In the genomic region with DNA sequence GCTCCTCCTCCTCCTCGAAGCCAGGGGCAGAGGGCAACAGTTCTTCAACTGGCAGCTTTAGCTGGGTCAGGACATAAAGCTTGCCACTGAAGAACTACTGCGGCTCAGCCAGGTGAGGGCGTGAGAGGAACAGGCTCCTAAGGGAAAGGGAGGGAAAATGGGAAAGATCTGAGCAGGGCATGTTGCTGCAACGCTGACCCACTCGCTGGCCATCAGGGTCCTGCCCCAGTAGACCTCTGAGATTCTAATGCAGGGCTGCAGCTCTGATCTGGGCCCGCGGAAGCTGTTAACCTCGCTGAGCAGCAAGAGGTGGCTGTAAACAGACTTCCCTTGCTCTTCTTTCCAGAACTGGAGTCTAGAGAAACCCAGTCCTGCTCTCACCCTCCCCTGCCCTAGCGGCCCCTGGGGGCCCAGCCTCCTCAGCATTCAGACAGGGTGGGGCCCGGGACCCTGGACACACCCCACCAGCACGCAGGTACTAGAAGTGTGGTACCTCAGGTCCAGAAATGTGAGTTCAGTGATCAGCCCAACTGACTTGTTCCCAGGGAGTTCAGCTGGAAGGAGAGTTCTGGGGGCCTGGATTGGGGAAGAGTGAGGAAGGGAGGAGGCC, we compare ENCODE assay signal across 1 cellular context.
TF ChIP-seq lines count a peak whose summit lies in the region.

No MANE protein-coding gene starts in this region.

TF ChIP-seq in HepG2, 621 proteins besides CTCF, POLR2A, EP300 and RAD21 (continued from another document):
- TF ChIP-seq, protein P1, sequence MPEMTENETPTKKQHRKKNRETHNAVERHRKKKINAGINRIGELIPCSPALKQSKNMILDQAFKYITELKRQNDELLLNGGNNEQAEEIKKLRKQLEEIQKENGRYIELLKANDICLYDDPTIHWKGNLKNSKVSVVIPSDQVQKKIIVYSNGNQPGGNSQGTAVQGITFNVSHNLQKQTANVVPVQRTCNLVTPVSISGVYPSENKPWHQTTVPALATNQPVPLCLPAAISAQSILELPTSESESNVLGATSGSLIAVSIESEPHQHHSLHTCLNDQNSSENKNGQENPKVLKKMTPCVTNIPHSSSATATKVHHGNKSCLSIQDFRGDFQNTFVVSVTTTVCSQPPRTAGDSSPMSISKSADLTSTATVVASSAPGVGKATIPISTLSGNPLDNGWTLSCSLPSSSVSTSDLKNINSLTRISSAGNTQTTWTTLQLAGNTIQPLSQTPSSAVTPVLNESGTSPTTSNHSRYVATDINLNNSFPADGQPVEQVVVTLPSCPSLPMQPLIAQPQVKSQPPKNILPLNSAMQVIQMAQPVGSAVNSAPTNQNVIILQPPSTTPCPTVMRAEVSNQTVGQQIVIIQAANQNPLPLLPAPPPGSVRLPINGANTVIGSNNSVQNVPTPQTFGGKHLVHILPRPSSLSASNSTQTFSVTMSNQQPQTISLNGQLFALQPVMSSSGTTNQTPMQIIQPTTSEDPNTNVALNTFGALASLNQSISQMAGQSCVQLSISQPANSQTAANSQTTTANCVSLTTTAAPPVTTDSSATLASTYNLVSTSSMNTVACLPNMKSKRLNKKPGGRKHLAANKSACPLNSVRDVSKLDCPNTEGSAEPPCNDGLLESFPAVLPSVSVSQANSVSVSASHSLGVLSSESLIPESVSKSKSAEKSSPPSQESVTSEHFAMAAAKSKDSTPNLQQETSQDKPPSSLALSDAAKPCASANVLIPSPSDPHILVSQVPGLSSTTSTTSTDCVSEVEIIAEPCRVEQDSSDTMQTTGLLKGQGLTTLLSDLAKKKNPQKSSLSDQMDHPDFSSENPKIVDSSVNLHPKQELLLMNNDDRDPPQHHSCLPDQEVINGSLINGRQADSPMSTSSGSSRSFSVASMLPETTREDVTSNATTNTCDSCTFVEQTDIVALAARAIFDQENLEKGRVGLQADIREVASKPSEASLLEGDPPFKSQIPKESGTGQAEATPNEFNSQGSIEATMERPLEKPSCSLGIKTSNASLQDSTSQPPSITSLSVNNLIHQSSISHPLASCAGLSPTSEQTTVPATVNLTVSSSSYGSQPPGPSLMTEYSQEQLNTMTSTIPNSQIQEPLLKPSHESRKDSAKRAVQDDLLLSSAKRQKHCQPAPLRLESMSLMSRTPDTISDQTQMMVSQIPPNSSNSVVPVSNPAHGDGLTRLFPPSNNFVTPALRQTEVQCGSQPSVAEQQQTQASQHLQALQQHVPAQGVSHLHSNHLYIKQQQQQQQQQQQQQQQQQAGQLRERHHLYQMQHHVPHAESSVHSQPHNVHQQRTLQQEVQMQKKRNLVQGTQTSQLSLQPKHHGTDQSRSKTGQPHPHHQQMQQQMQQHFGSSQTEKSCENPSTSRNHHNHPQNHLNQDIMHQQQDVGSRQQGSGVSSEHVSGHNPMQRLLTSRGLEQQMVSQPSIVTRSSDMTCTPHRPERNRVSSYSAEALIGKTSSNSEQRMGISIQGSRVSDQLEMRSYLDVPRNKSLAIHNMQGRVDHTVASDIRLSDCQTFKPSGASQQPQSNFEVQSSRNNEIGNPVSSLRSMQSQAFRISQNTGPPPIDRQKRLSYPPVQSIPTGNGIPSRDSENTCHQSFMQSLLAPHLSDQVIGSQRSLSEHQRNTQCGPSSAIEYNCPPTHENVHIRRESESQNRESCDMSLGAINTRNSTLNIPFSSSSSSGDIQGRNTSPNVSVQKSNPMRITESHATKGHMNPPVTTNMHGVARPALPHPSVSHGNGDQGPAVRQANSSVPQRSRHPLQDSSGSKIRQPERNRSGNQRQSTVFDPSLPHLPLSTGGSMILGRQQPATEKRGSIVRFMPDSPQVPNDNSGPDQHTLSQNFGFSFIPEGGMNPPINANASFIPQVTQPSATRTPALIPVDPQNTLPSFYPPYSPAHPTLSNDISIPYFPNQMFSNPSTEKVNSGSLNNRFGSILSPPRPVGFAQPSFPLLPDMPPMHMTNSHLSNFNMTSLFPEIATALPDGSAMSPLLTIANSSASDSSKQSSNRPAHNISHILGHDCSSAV (CRISPR knock-in tag; IDR thresholded peaks at IDR 0.05; ENCODE audit: borderline replicate concordance): no peak
- TF ChIP-seq SP5 (CRISPR knock-in tag; IDR thresholded peaks at IDR 0.05; ENCODE audit: borderline replicate concordance, low read depth): no peak
- no peak for TF ChIP-seq FIP1L1 (IDR thresholded peaks at IDR 0.05; ENCODE audit: borderline replicate concordance, insufficient read depth, low read depth, low read length)
- TF ChIP-seq, protein P2, sequence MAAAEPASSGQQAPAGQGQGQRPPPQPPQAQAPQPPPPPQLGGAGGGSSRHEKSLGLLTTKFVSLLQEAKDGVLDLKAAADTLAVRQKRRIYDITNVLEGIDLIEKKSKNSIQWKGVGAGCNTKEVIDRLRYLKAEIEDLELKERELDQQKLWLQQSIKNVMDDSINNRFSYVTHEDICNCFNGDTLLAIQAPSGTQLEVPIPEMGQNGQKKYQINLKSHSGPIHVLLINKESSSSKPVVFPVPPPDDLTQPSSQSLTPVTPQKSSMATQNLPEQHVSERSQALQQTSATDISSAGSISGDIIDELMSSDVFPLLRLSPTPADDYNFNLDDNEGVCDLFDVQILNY (CRISPR knock-in tag; conservative IDR thresholded peaks at IDR 0.05): no peak
- TF ChIP-seq SPEN (CRISPR knock-in tag; IDR thresholded peaks at IDR 0.05; ENCODE audit: low read depth): no peak
- TF ChIP-seq SAFB2 (CRISPR knock-in tag; IDR thresholded peaks at IDR 0.05; ENCODE audit: borderline replicate concordance, low read depth): no peak
- TF ChIP-seq JARID2 (CRISPR knock-in tag; IDR thresholded peaks at IDR 0.05; ENCODE audit: insufficient replicate concordance): no peak
- no peak for TF ChIP-seq TCF7L2 (IDR thresholded peaks at IDR 0.05; ENCODE audit: low read depth, low read length)
- no peak for TF ChIP-seq JUNB (CRISPR knock-in tag; IDR thresholded peaks at IDR 0.05; ENCODE audit: borderline replicate concordance)
- TF ChIP-seq, protein P3, sequence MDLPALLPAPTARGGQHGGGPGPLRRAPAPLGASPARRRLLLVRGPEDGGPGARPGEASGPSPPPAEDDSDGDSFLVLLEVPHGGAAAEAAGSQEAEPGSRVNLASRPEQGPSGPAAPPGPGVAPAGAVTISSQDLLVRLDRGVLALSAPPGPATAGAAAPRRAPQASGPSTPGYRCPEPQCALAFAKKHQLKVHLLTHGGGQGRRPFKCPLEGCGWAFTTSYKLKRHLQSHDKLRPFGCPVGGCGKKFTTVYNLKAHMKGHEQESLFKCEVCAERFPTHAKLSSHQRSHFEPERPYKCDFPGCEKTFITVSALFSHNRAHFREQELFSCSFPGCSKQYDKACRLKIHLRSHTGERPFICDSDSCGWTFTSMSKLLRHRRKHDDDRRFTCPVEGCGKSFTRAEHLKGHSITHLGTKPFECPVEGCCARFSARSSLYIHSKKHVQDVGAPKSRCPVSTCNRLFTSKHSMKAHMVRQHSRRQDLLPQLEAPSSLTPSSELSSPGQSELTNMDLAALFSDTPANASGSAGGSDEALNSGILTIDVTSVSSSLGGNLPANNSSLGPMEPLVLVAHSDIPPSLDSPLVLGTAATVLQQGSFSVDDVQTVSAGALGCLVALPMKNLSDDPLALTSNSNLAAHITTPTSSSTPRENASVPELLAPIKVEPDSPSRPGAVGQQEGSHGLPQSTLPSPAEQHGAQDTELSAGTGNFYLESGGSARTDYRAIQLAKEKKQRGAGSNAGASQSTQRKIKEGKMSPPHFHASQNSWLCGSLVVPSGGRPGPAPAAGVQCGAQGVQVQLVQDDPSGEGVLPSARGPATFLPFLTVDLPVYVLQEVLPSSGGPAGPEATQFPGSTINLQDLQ (CRISPR knock-in tag; IDR thresholded peaks at IDR 0.05): no peak
- no peak for TF ChIP-seq ZNF629 (CRISPR knock-in tag; conservative IDR thresholded peaks at IDR 0.05)
- TF ChIP-seq STAG1 (CRISPR knock-in tag; IDR thresholded peaks at IDR 0.05): peak; percentile 90
- TF ChIP-seq DR1 (CRISPR knock-in tag; IDR thresholded peaks at IDR 0.05): no peak
- TF ChIP-seq BCL6 (CRISPR knock-in tag; IDR thresholded peaks at IDR 0.05): no peak; the same call in 1 of the 2 replicates
- TF ChIP-seq ZNF558 (CRISPR knock-in tag; IDR thresholded peaks at IDR 0.05; ENCODE audit: borderline replicate concordance): no peak
- no peak for TF ChIP-seq HDAC6 (IDR thresholded peaks at IDR 0.05; ENCODE audit: low read depth, low read length)
- TF ChIP-seq YY1 (IDR thresholded peaks at IDR 0.05; ENCODE audit: insufficient read depth, insufficient replicate concordance, low read depth, low read length): peak; percentile 25
- no peak for TF ChIP-seq ZNF543 (CRISPR knock-in tag; IDR thresholded peaks at IDR 0.05)
- TF ChIP-seq, protein P4, sequence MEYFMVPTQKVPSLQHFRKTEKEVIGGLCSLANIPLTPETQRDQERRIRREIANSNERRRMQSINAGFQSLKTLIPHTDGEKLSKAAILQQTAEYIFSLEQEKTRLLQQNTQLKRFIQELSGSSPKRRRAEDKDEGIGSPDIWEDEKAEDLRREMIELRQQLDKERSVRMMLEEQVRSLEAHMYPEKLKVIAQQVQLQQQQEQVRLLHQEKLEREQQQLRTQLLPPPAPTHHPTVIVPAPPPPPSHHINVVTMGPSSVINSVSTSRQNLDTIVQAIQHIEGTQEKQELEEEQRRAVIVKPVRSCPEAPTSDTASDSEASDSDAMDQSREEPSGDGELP (IDR thresholded peaks at IDR 0.05; ENCODE audit: borderline replicate concordance, low read depth): no peak
- TF ChIP-seq, protein P5, sequence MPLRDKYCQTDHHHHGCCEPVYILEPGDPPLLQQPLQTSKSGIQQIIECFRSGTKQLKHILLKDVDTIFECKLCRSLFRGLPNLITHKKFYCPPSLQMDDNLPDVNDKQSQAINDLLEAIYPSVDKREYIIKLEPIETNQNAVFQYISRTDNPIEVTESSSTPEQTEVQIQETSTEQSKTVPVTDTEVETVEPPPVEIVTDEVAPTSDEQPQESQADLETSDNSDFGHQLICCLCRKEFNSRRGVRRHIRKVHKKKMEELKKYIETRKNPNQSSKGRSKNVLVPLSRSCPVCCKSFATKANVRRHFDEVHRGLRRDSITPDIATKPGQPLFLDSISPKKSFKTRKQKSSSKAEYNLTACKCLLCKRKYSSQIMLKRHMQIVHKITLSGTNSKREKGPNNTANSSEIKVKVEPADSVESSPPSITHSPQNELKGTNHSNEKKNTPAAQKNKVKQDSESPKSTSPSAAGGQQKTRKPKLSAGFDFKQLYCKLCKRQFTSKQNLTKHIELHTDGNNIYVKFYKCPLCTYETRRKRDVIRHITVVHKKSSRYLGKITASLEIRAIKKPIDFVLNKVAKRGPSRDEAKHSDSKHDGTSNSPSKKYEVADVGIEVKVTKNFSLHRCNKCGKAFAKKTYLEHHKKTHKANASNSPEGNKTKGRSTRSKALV (CRISPR knock-in tag; IDR thresholded peaks at IDR 0.05): no peak
- no peak for TF ChIP-seq IRF2 (CRISPR knock-in tag; IDR thresholded peaks at IDR 0.05)
- TF ChIP-seq, protein P6, sequence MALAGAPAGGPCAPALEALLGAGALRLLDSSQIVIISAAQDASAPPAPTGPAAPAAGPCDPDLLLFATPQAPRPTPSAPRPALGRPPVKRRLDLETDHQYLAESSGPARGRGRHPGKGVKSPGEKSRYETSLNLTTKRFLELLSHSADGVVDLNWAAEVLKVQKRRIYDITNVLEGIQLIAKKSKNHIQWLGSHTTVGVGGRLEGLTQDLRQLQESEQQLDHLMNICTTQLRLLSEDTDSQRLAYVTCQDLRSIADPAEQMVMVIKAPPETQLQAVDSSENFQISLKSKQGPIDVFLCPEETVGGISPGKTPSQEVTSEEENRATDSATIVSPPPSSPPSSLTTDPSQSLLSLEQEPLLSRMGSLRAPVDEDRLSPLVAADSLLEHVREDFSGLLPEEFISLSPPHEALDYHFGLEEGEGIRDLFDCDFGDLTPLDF (CRISPR knock-in tag; IDR thresholded peaks at IDR 0.05): no peak
